Comparison of ENCODE assay signal across 29 cellular contexts in the genomic region with DNA sequence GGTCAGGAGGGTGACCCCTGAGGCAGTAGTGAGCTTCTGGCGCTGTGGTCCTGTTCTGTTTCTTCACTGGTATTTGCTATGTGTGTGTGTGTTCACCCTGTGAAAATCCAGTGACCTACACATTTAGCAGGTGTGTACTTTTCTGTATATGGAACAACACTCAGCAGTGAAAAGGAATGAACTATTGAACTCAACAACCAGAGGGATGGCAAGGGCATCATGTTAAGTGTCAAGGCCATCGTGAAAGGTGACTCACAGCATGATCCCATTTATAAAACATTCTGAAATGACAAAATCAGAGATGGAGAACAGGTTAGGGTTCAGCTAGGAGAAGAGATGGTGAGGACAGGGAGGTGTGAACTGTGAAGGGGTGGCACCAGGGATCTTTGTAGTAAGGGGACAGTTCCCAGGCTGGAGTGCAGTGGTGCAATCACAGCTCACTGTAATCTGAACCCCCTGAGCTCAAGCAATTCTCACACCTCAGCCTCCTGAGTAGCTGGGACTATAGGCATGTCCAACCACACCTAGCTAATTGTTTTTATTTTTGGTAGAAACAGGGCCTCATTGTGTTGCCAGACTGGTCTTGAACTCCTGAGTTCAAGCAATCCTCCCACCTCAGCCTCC. TPM values are rescaled to one million over a fixed set of nuclear protein-coding genes. Genes with fewer than 3 reads are reported as not detected.
DNase-seq lines count a peak whose midpoint lies in the region; ATAC-seq and TF ChIP-seq lines count a peak whose summit lies in the region.
"Had no signal": no experiment of that assay in that cellular context is flagged by ENCODE, and none has a peak within 500 bp of the region (broad histone marks: within the 10 kb centered on the region; RNA-seq: fewer than 3 reads in every experiment).

No MANE protein-coding gene starts in this region.

- no peak for DNase-seq in activated CD4-positive, alpha-beta T cell treated with anti-CD3 and anti-CD28 coated beads, Interleukin-2, amount 10 ng/mL, durations not matched to agents 7 days and 5 days
- no peak for DNase-seq in activated CD4-positive, alpha-beta T cell treated with anti-CD3 and anti-CD28 coated beads, Interleukin-2, amount 50 U/mL, for 4 hours
- DNase-seq in CD8-positive, alpha-beta T cell = no peak
- no peak for DNase-seq in activated naive CD8-positive, alpha-beta T cell treated with anti-CD3 and anti-CD28 coated beads for 36 hours
- DNase-seq in naive thymus-derived CD8-positive, alpha-beta T cell = no peak
- no peak for DNase-seq in superior temporal gyrus (ENCODE audit: extremely low spot score)
- no peak for DNase-seq in colonic mucosa
- DNase-seq: activated CD4-positive, alpha-beta T cell treated with anti-CD3 and anti-CD28 coated beads, Interleukin-2, amount 10 ng/mL, durations not matched to agents 24 days and 14 days; activated naive CD8-positive, alpha-beta T cell treated with anti-CD3 and anti-CD28 coated beads, Interleukin-2, amount 10 ng/mL, durations not matched to agents 7 days and 5 days; DND-41; effector CD8-positive, alpha-beta T cell; erythroblast; GF-D8; GM23248; left ventricle myocardium superior; NCI-H1092; NCI-H1694; NCI-H446 treated with DMSO at 0.1 percent for 48 hours; NCI-H774; occipital lobe; SIG-M5 had no signal

- intact Hi-C loops in CD8-positive, alpha-beta T cell (cut with DNase I, micrococcal nuclease) = no loop called here
- intact Hi-C loops in colonic mucosa (cut with DNase I) = loop anchor here (10.0 kb wide), 1 partner anchor 227 kb away; no protein-coding TSS in a partner anchor

- H3K4me1 ChIP-seq in CD8-positive, alpha-beta T cell (ENCODE audit: insufficient read depth, low read length) = peaks cover 16% of the 10 kb centered on the region
- H3K4me1 ChIP-seq in colonic mucosa = no peaks in the 10 kb centered on the region
- H3K4me1 ChIP-seq: ascending aorta had no signal

- ATAC-seq in CD8-positive, alpha-beta T cell = no peak
- ATAC-seq in naive thymus-derived CD8-positive, alpha-beta T cell = no peak
- no peak for ATAC-seq in HG02759 (IDR thresholded peaks at IDR 0.05; ENCODE audit: unreplicated experiment)

- CTCF ChIA-PET in activated CD4-positive, alpha-beta T cell treated with anti-CD3 and anti-CD28 coated beads, Interleukin-2, amount 10 ng/mL, durations not matched to agents 7 days and 5 days (lab: Charles Lee) = interaction anchor here (1.3 to 2.9 kb wide), 4 partner anchors 9 to 114 kb away, joined by 3 to 9 read pairs (median 4); a partner anchor contains a TSS
- CTCF ChIA-PET in CD8-positive, alpha-beta T cell (lab: Charles Lee) = interaction anchor here (1.3 to 2.1 kb wide), 2 partner anchors 105 to 162 kb away, joined by 3 to 5 read pairs; no protein-coding TSS in a partner anchor

- no peak overlapping the region for H3K4me3 ChIP-seq in CD8-positive, alpha-beta T cell (ENCODE audit: low read depth, low read length)
- no peak overlapping the region for H3K4me3 ChIP-seq in colonic mucosa
- H3K4me3 ChIP-seq: ascending aorta, GM23248, prostate gland, thoracic aorta had no signal

- H3K27me3 ChIP-seq in CD8-positive, alpha-beta T cell (ENCODE audit: insufficient read depth, low read length) = no peaks in the 10 kb centered on the region
- no peaks in the 10 kb centered on the region for H3K27me3 ChIP-seq in colonic mucosa
- H3K27me3 ChIP-seq: ascending aorta had no signal

- TF ChIP-seq CTCF in CD8-positive, alpha-beta T cell (IDR thresholded peaks at IDR 0.05) = no peak
- TF ChIP-seq CTCF in colonic mucosa (IDR thresholded peaks at IDR 0.05) = no peak

- H3K36me3 ChIP-seq in CD8-positive, alpha-beta T cell (ENCODE audit: insufficient read depth, low read length) = peaks cover 38% of the 10 kb centered on the region
- H3K36me3 ChIP-seq in colonic mucosa = peaks cover 12% of the 10 kb centered on the region

- POLR2A ChIA-PET in activated CD4-positive, alpha-beta T cell treated with anti-CD3 and anti-CD28 coated beads, Interleukin-2, amount 10 ng/mL, durations not matched to agents 7 days and 5 days (lab: Charles Lee) = interaction anchor here (0.6 kb wide), 2 partner anchors 26 to 94 kb away, joined by 4 to 7 read pairs; no protein-coding TSS in a partner anchor
- POLR2A ChIA-PET in CD8-positive, alpha-beta T cell (lab: Charles Lee) = interaction anchor here (0.5 to 5.0 kb wide), 4 partner anchors 11 to 157 kb away, joined by 3 to 28 read pairs (median 4); a partner anchor contains a TSS
- POLR2A ChIA-PET in naive thymus-derived CD8-positive, alpha-beta T cell (lab: Charles Lee) = interaction anchor here (0.6 to 6.0 kb wide), 3 partner anchors 12 to 184 kb away, joined by 3 to 61 read pairs (median 3); a partner anchor contains a TSS

- H3K4me1 Mint-ChIP-seq in activated CD4-positive, alpha-beta T cell treated with anti-CD3 and anti-CD28 coated beads, Interleukin-2, amount 10 ng/mL, durations not matched to agents 7 days and 5 days = peaks cover 8% of the 10 kb centered on the region
- peaks cover 16% of the 10 kb centered on the region for H3K4me1 Mint-ChIP-seq in CD8-positive, alpha-beta T cell (ENCODE audit: low read depth)
- peaks cover 10% of the 10 kb centered on the region for H3K4me1 Mint-ChIP-seq in activated naive CD8-positive, alpha-beta T cell treated with anti-CD3 and anti-CD28 coated beads for 36 hours
- H3K4me1 Mint-ChIP-seq in naive thymus-derived CD8-positive, alpha-beta T cell = peaks cover 17 to 29% (median 22%) of the 10 kb centered on the region in 4 donors
- H3K4me1 Mint-ChIP-seq: mesothelial cell of epicardium had no signal

- no peaks in the 10 kb centered on the region for H3K9me3 Mint-ChIP-seq in activated CD4-positive, alpha-beta T cell treated with anti-CD3 and anti-CD28 coated beads, Interleukin-2, amount 10 ng/mL, durations not matched to agents 7 days and 5 days
- no peaks in the 10 kb centered on the region for H3K9me3 Mint-ChIP-seq in CD8-positive, alpha-beta T cell
- H3K9me3 Mint-ChIP-seq in activated naive CD8-positive, alpha-beta T cell treated with anti-CD3 and anti-CD28 coated beads for 36 hours = no peaks in the 10 kb centered on the region
- H3K9me3 Mint-ChIP-seq in naive thymus-derived CD8-positive, alpha-beta T cell = no peaks in the 10 kb centered on the region
- H3K9me3 Mint-ChIP-seq: activated CD4-positive, alpha-beta T cell treated with anti-CD3 and anti-CD28 coated beads, Interleukin-2, amount 10 ng/mL, durations not matched to agents 24 days and 14 days; activated naive CD8-positive, alpha-beta T cell treated with anti-CD3 and anti-CD28 coated beads, Interleukin-2, amount 10 ng/mL, durations not matched to agents 7 days and 5 days; activated T-helper 1 cell treated with anti-CD3 and anti-CD28 coated beads, Interleukin-12 subunit alpha, Interleukin-12 subunit beta, Interleukin-2, Interleukin-4 antibody, amounts not matched to agents 30 ng/mL and 10 ng/mL and 1 ng/mL, durations not matched to agents 14 hours and 24 hours and 36 hours; IgD-negative memory B cell; mesothelial cell of epicardium; WTC11 had no signal

- peaks cover 41% of the 10 kb centered on the region for H3K36me3 Mint-ChIP-seq in activated CD4-positive, alpha-beta T cell treated with anti-CD3 and anti-CD28 coated beads, Interleukin-2, amount 10 ng/mL, durations not matched to agents 7 days and 5 days (ENCODE audit: low read depth)
- H3K36me3 Mint-ChIP-seq in CD8-positive, alpha-beta T cell = peaks cover 77% of the 10 kb centered on the region
- H3K36me3 Mint-ChIP-seq in activated naive CD8-positive, alpha-beta T cell treated with anti-CD3 and anti-CD28 coated beads for 36 hours = peaks cover 6% of the 10 kb centered on the region
- peaks cover 9 to 81% (median 11%) of the 10 kb centered on the region in 3 donors for H3K36me3 Mint-ChIP-seq in naive thymus-derived CD8-positive, alpha-beta T cell

- H3K27me3 Mint-ChIP-seq in activated CD4-positive, alpha-beta T cell treated with anti-CD3 and anti-CD28 coated beads, Interleukin-2, amount 10 ng/mL, durations not matched to agents 7 days and 5 days = no peaks in the 10 kb centered on the region
- no peaks in the 10 kb centered on the region for H3K27me3 Mint-ChIP-seq in CD8-positive, alpha-beta T cell (ENCODE audit: low read depth)
- H3K27me3 Mint-ChIP-seq in activated naive CD8-positive, alpha-beta T cell treated with anti-CD3 and anti-CD28 coated beads for 36 hours = no peaks in the 10 kb centered on the region
- H3K27me3 Mint-ChIP-seq in naive thymus-derived CD8-positive, alpha-beta T cell = no peaks in the 10 kb centered on the region
- H3K27me3 Mint-ChIP-seq: activated CD4-positive, alpha-beta T cell treated with anti-CD3 and anti-CD28 coated beads, Interleukin-2, amount 10 ng/mL, durations not matched to agents 24 days and 14 days; activated naive CD8-positive, alpha-beta T cell treated with anti-CD3 and anti-CD28 coated beads, Interleukin-2, amount 10 ng/mL, durations not matched to agents 7 days and 5 days; IgD-negative memory B cell had no signal

- H3K9me3 ChIP-seq in CD8-positive, alpha-beta T cell (ENCODE audit: low read length) = no peaks in the 10 kb centered on the region
- no peaks in the 10 kb centered on the region for H3K9me3 ChIP-seq in colonic mucosa
- H3K9me3 ChIP-seq: ascending aorta, prostate gland, thoracic aorta had no signal

- H3K4me3 Mint-ChIP-seq in activated CD4-positive, alpha-beta T cell treated with anti-CD3 and anti-CD28 coated beads, Interleukin-2, amount 10 ng/mL, durations not matched to agents 7 days and 5 days = no peak overlapping the region
- no peak overlapping the region for H3K4me3 Mint-ChIP-seq in CD8-positive, alpha-beta T cell
- no peak overlapping the region for H3K4me3 Mint-ChIP-seq in activated naive CD8-positive, alpha-beta T cell treated with anti-CD3 and anti-CD28 coated beads for 36 hours
- H3K4me3 Mint-ChIP-seq in naive thymus-derived CD8-positive, alpha-beta T cell = peak overlapping the region in 2 of 10 donors; percentile 37 to 73
- H3K4me3 Mint-ChIP-seq: activated CD4-positive, alpha-beta T cell treated with anti-CD3 and anti-CD28 coated beads, Interleukin-2, amount 10 ng/mL, durations not matched to agents 24 days and 14 days; activated naive CD8-positive, alpha-beta T cell treated with anti-CD3 and anti-CD28 coated beads, Interleukin-2, amount 10 ng/mL, durations not matched to agents 7 days and 5 days; activated T-helper 1 cell treated with anti-CD3 and anti-CD28 coated beads, Interleukin-12 subunit alpha, Interleukin-12 subunit beta, Interleukin-2, Interleukin-4 antibody, amounts not matched to agents 30 ng/mL and 10 ng/mL and 1 ng/mL, durations not matched to agents 14 hours and 24 hours and 36 hours; IgD-negative memory B cell; mesothelial cell of epicardium; WTC11 had no signal

- H3K27ac Mint-ChIP-seq in activated CD4-positive, alpha-beta T cell treated with anti-CD3 and anti-CD28 coated beads, Interleukin-2, amount 10 ng/mL, durations not matched to agents 7 days and 5 days = peak overlapping the region; percentile 15
- H3K27ac Mint-ChIP-seq in CD8-positive, alpha-beta T cell = peak overlapping the region; percentile 81
- H3K27ac Mint-ChIP-seq in activated naive CD8-positive, alpha-beta T cell treated with anti-CD3 and anti-CD28 coated beads for 36 hours = peak overlapping the region; percentile 3
- peak overlapping the region; percentile 55 to 95 (median 85) for H3K27ac Mint-ChIP-seq in naive thymus-derived CD8-positive, alpha-beta T cell
- H3K27ac Mint-ChIP-seq: IgD-negative memory B cell, mesothelial cell of epicardium had no signal

- H3K9ac ChIP-seq in colonic mucosa (ENCODE audit: low read depth in 2 of 2, low read length in 2 of 2) = no peak overlapping the region
- H3K9ac ChIP-seq: GM23248 had no signal

- H3K27ac ChIP-seq in CD8-positive, alpha-beta T cell (ENCODE audit: low read depth, low read length) = peak overlapping the region; percentile 17
- no peak overlapping the region for H3K27ac ChIP-seq in colonic mucosa
- H3K27ac ChIP-seq: ascending aorta, GM23248, thoracic aorta had no signal

RNA-seq across cellular contexts. Expression of a gene that starts 10.0 kb away (rescaled TPM):
- total RNA-seq in activated CD4-positive, alpha-beta T cell treated with anti-CD3 and anti-CD28 coated beads, Interleukin-2, amount 10 ng/mL, durations not matched to agents 7 days and 5 days = 10 to 100 TPM; 52.0 to 59.1 TPM
- 10 to 100 TPM; 45.2 to 48.6 TPM for total RNA-seq in CD8-positive, alpha-beta T cell
- total RNA-seq in activated naive CD8-positive, alpha-beta T cell treated with anti-CD3 and anti-CD28 coated beads for 36 hours = 10 to 100 TPM; 36.9 to 38.8 TPM
- total RNA-seq in naive thymus-derived CD8-positive, alpha-beta T cell = 100 to 1,000 TPM; 122 to 130 TPM
- polyA plus RNA-seq in naive thymus-derived CD8-positive, alpha-beta T cell = 10 to 100 TPM; 15.7 to 43.1 (median 27.5) TPM
- total RNA-seq in colonic mucosa = 10 to 100 TPM; 33.3 to 42.6 TPM

RNA-seq across cellular contexts. Expression of a gene that starts 29.3 kb away (rescaled TPM):
- 10 to 100 TPM; 56.9 to 60.9 TPM for total RNA-seq in activated CD4-positive, alpha-beta T cell treated with anti-CD3 and anti-CD28 coated beads, Interleukin-2, amount 10 ng/mL, durations not matched to agents 7 days and 5 days
- 10 to 100 TPM; 35.2 to 38.7 TPM for total RNA-seq in CD8-positive, alpha-beta T cell
- total RNA-seq in activated naive CD8-positive, alpha-beta T cell treated with anti-CD3 and anti-CD28 coated beads for 36 hours = 10 to 100 TPM; 77.7 to 80.1 TPM
- total RNA-seq in naive thymus-derived CD8-positive, alpha-beta T cell = 10 to 100 TPM; 47.1 to 47.2 TPM
- 100 to 1,000 TPM; 101 to 119 (median 107) TPM for polyA plus RNA-seq in naive thymus-derived CD8-positive, alpha-beta T cell
- total RNA-seq in colonic mucosa = 10 to 100 TPM; 32.8 to 36.9 TPM

RNA-seq across cellular contexts. Expression of a gene that starts 52.1 kb away (rescaled TPM):
- total RNA-seq in activated CD4-positive, alpha-beta T cell treated with anti-CD3 and anti-CD28 coated beads, Interleukin-2, amount 10 ng/mL, durations not matched to agents 7 days and 5 days = 100 to 1,000 TPM; 263 to 270 TPM
- total RNA-seq in CD8-positive, alpha-beta T cell = 100 to 1,000 TPM; 296 to 301 TPM
- 100 to 1,000 TPM; 483 to 487 TPM for total RNA-seq in activated naive CD8-positive, alpha-beta T cell treated with anti-CD3 and anti-CD28 coated beads for 36 hours
- 100 to 1,000 TPM; 403 to 421 TPM for total RNA-seq in naive thymus-derived CD8-positive, alpha-beta T cell
- 100 to 1,000 TPM; 843 to 960 (median 927) TPM for polyA plus RNA-seq in naive thymus-derived CD8-positive, alpha-beta T cell
- 100 to 1,000 TPM; 204 to 279 TPM for total RNA-seq in colonic mucosa

Comparison
In these comparisons a context has a peak if more than half of its experiments do, and no peak if none do; other contexts are left out.
1. H3K27ac Mint-ChIP-seq: peak in every context shown above with its lines; median percentile 85 in naive thymus-derived CD8-positive, alpha-beta T cell; 81 in CD8-positive, alpha-beta T cell; 15 in activated CD4-positive, alpha-beta T cell treated with anti-CD3 and anti-CD28 coated beads, Interleukin-2, amount 10 ng/mL, durations not matched to agents 7 days and 5 days; 3 in activated naive CD8-positive, alpha-beta T cell treated with anti-CD3 and anti-CD28 coated beads for 36 hours.